Comparison of ENCODE assay signal across 8 cellular contexts in the genomic region with DNA sequence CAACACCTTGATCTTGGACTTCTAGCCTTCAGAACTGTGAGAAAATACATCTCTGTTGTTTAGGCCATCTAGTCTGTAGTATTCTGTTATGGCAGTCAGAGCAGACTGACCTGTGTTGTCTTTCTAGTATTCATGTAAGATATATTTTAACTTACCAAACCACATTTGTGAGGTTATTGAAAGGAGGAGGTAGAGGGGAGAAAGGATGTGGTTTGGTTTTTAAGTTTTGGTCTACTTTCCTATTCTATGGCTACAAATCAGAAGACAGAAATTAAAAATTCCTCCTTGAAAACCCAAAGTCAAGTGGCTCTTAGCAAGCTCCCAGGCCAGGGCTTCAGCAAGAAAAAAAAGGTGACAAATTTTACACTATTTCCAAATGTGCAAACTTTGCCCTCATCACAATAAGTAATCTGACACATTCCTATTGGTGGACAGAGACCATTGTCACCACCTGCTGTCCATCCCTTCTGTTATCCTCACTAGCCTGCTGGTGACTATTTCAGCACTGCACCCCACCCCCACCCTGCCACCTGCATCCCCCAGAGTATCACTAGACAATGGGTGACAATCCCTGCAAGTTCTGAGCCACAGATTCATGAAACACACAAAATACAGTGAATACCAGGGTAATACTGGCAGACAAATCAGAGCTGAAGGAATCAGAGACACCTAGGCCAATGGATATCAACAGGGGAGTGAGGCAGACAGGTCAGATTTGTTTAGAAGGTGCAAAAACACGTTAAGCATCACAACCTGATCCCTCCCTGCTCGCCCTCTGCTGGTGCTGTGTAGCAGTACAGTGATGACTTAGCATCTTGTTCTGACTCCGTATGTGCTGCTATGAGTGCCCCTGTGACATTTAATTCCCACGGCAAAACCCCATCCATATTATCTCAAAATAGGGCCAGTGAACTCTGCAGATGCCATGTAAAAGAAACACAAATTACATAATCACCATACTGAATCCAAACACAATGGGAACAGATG.
A peak's percentile ranks its signal among the peaks of the same experiment; 100 is the strongest.
DNase-seq lines count a peak whose midpoint lies in the region; ATAC-seq lines count a peak whose summit lies in the region.

No MANE protein-coding gene starts in this region.

- H3K4me3 ChIP-seq in MG63 = no peak overlapping the region

- ATAC-seq in GM18508 (IDR thresholded peaks at IDR 0.05; ENCODE audit: insufficient read depth, unreplicated experiment) (peak; percentile 79), HG03060 (IDR thresholded peaks at IDR 0.05; ENCODE audit: low read depth, unreplicated experiment) (peak; percentile 44)

- peak; percentile 15 for DNase-seq in AG08396 (ENCODE audit: low spot score)
- peak; percentile 39 for DNase-seq in RPMI7951 (ENCODE audit: low read depth)
- DNase-seq in activated gamma-delta T cell treated with anti-CD3 and anti-CD28 coated beads, Interleukin-2, amount 50 U/mL, for 16 hours (ENCODE audit: low read depth) = peak; percentile 37
- peak; percentile 70 for DNase-seq in iPS-NIHi11 (ENCODE audit: low spot score)
- peak; percentile 33 for DNase-seq in stimulated activated CD8-positive, alpha-beta memory T cell treated with anti-CD3 and anti-CD28 coated beads, Interleukin-7, amount 100 ng/mL, for 24 hours (ENCODE audit: low read depth)
- DNase-seq in MG63 = no peak

- no peaks in the 10 kb centered on the region for H3K27me3 ChIP-seq in MG63

- no peaks in the 10 kb centered on the region for H3K36me3 ChIP-seq in MG63

- no peaks in the 10 kb centered on the region for H3K9me3 ChIP-seq in MG63
